ENCODE assay signal across 27 cellular contexts in the genomic region with DNA sequence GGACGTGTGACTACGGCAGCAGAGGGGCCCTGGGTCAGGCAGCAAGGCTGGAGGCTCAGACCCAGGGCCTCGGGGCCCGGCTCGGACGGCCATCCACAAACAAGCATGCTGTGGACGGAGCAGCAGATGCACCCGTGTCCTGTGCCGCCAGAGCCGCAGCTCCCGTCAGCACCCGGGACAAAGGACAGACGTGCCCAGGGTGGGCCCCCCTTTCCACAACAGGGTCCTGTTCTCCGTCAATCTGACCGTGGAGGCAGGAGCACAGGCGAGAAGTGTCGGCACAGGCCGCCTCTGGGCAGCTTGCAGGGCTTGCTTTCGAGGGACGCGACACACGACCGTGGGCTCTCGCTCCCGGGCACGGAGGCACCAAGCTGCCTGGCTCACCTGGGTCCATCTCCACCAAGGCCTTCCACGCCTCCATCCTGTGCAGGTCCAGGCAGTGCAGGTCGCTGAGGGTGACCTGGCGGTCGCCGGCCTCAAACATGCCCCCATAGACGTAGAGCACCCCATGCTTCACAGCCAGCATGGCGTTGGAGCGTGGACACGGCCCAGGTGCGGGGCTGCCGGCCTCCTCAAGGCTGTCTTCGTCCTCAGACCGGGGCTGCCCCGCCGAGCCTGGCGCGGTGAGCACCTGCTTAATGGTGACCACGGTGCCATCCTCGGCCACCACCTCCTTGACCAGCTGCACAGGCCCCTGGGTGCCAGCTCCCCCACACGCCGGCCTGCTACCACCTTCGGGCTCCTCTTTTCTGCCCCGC. TPM values are rescaled to one million over a fixed set of nuclear protein-coding genes. Genes with fewer than 3 reads are reported as not detected.
DNase-seq lines count a peak whose midpoint lies in the region; ATAC-seq, FAIRE-seq and TF ChIP-seq lines count a peak whose summit lies in the region.
"Had no signal": no experiment of that assay in that cellular context is flagged by ENCODE, and none has a peak within 500 bp of the region (broad histone marks: within the 10 kb centered on the region; RNA-seq: fewer than 3 reads in every experiment).

No MANE protein-coding gene starts in this region.

- intact Hi-C loops in HepG2 (cut with micrococcal nuclease; ENCODE audit: unreplicated experiment): no loop called here
- intact Hi-C loops in right lobe of liver (cut with DNase I): no loop called here
- intact Hi-C loops in kidney (cut with DNase I): no loop called here
- intact Hi-C loops in esophagus squamous epithelium (cut with DNase I): no loop called here

- 98% methylated on average over 30 of the region's 49 CpGs for WGBS in HepG2 (ENCODE audit: low lambda C conversion rate)
- no CpG with 5 or more reads among the region's 49 CpGs for WGBS in right lobe of liver (ENCODE audit: insufficient coverage, low coverage, low lambda C conversion rate, missing lambda C conversion rate)
- 96 to 100% methylated on average over 5 to 20 of the region's 49 CpGs for WGBS in esophagus squamous epithelium, 2 donors

- H3K27ac ChIP-seq in HepG2 (ENCODE audit: extremely low read length, insufficient read depth, low read length) (no peak overlapping the region), right lobe of liver (no peak overlapping the region), kidney (ENCODE audit: low read depth in 2 of 2, low read length in 2 of 2) (no peak overlapping the region), esophagus squamous epithelium (no peak overlapping the region)
- H3K27ac ChIP-seq: 22Rv1, A549, C4-2B had no signal

- no peak overlapping the region for H3K9ac ChIP-seq in HepG2 (ENCODE audit: insufficient read depth, low read depth, low read length)
- no peak overlapping the region for H3K9ac ChIP-seq in kidney (ENCODE audit: low read length in 2 of 2)

- BruUV-seq in HepG2 (replicated peaks; lab: Mats Ljungman, UMichigan): no TSS peak

- TF ChIP-seq CTCF in HepG2 (CRISPR knock-in tag; IDR thresholded peaks at IDR 0.05) (no peak), right lobe of liver (IDR thresholded peaks at IDR 0.05) (no peak), kidney (IDR thresholded peaks at IDR 0.05; ENCODE audit: borderline replicate concordance, extremely low read depth, insufficient read depth) (no peak), esophagus squamous epithelium (IDR thresholded peaks at IDR 0.05) (no peak)

- H3K36me3 ChIP-seq in HepG2 (replicated peaks in 1 of 2; ENCODE audit: control insufficient read depth in 1 of 2, insufficient read depth in 2 of 2, low read length in 2 of 2) (peaks cover 40 to 42% of the 10 kb centered on the region in 2 experiments; a peak in 4 of 5 replicates), right lobe of liver (peaks cover 0 to 20% (median under 1%) of the 10 kb centered on the region in 4 donors), kidney (ENCODE audit: control insufficient read depth in 1 of 2, insufficient read depth in 2 of 2, low read length in 2 of 2) (peaks cover 6 to 15% of the 10 kb centered on the region in 2 donors), esophagus squamous epithelium (peaks cover 28 to 90% (median 33%) of the 10 kb centered on the region in 3 donors)

- H4K20me1 ChIP-seq in HepG2 (ENCODE audit: insufficient read depth, low read length): peaks cover 20% of the 10 kb centered on the region

- TF ChIP-seq POLR2A in HepG2 (IDR thresholded peaks at IDR 0.05; ENCODE audit: insufficient read depth in 1 of 2, low read depth in 2 of 2, low read length in 2 of 2) (no peak), right lobe of liver (IDR thresholded peaks at IDR 0.05) (no peak), esophagus squamous epithelium (IDR thresholded peaks at IDR 0.05) (no peak)

- DNase-seq in HepG2 (ENCODE audit: low spot score) (no peak), right lobe of liver (no peak), SK-N-DZ (ENCODE audit: low spot score) (peak; percentile 40), kidney (peak; percentile 74), urothelium cell line (ENCODE audit: low spot score) (no peak), esophagus squamous epithelium (lab: John Stamatoyannopoulos, UW) (no peak), inferior parietal cortex (ENCODE audit: extremely low spot score) (no peak), 8988T (no peak)
- DNase-seq: ACHN; AML-193; BE2C; Caco-2; CD4-positive, CD25-positive, alpha-beta regulatory T cell; CD8-positive, alpha-beta T cell; DMS 273 treated with DMSO at 0.1 percent for 48 hours; DMS79; EL; GDM1; HCEC 1CT had no signal

- in situ Hi-C loops in HepG2 (cut with HindIII; ENCODE audit: extremely low pct_ligation_motif_present, low pct_unique_long_range_greater_than_20kb): no loop called here

- CTCF ChIA-PET in HepG2 (lab: Yijun Ruan, JAX; ENCODE audit: low intra/inter-chr PET ratio, low total read pairs): no interaction called here

- FAIRE-seq in HepG2 (lab: Jason Lieb, UNC): no peak
- FAIRE-seq in kidney (lab: Jason Lieb, UNC): no peak
- FAIRE-seq in urothelium cell line (lab: Jason Lieb, UNC): peak; percentile 32
- FAIRE-seq: A549, D721Med, GM12878, GM19239, H54 had no signal

- H3K27me3 ChIP-seq in HepG2 (ENCODE audit: control insufficient read depth in 1 of 2, insufficient read depth in 2 of 2, low read length in 2 of 2) (no peaks in the 10 kb centered on the region), right lobe of liver (no peaks in the 10 kb centered on the region), esophagus squamous epithelium (no peaks in the 10 kb centered on the region)
- H3K27me3 ChIP-seq: BE2C had no signal

- TF ChIP-seq RAD21 in HepG2 (CRISPR knock-in tag; IDR thresholded peaks at IDR 0.05): no peak

- H3K4me3 ChIP-seq in HepG2 (replicated peaks in 1 of 3; ENCODE audit: insufficient read depth in 1 of 3, low read depth in 2 of 3, low read length in 3 of 3): no peak overlapping the region
- no peak overlapping the region for H3K4me3 ChIP-seq in right lobe of liver
- no peak overlapping the region for H3K4me3 ChIP-seq in kidney (ENCODE audit: low read length in 2 of 2)
- H3K4me3 ChIP-seq in esophagus squamous epithelium: no peak overlapping the region
- H3K4me3 ChIP-seq: A549, GM12878, GM23338 had no signal

- H3K9me3 ChIP-seq in HepG2 (ENCODE audit: low read length) (no peaks in the 10 kb centered on the region), right lobe of liver (no peaks in the 10 kb centered on the region), kidney (ENCODE audit: control insufficient read depth in 1 of 2, low read length in 2 of 2) (no peaks in the 10 kb centered on the region), esophagus squamous epithelium (no peaks in the 10 kb centered on the region)
- H3K9me3 ChIP-seq: A549, BE2C, Caco-2 had no signal

- no peak overlapping the region for H2AFZ ChIP-seq in HepG2 (ENCODE audit: low read length)
- H2AFZ ChIP-seq: GM23338 had no signal

- POLR2A ChIA-PET in HepG2 (lab: Yijun Ruan, JAX): no interaction called here

- TF ChIP-seq EP300 in HepG2 (IDR thresholded peaks at IDR 0.05; ENCODE audit: low read depth in 2 of 2, low read length in 2 of 2) (no peak), HepG2 (CRISPR knock-in tag; IDR thresholded peaks at IDR 0.05; ENCODE audit: borderline replicate concordance) (no peak)

- ATAC-seq in HepG2 (no peak), right lobe of liver (no peak)
- ATAC-seq: A549; CD8-positive, alpha-beta T cell; GM12878; GM23338 had no signal

- H3K79me2 ChIP-seq in HepG2 (ENCODE audit: insufficient read depth, low read length): no peaks in the 10 kb centered on the region

- no peak overlapping the region for H3K4me2 ChIP-seq in HepG2 (ENCODE audit: low read depth, low read length)
- H3K4me2 ChIP-seq: A549, GM23338 had no signal

- H3K4me1 ChIP-seq in HepG2 (ENCODE audit: insufficient read depth, low read length) (peaks cover 20% of the 10 kb centered on the region), right lobe of liver (no peaks in the 10 kb centered on the region), kidney (ENCODE audit: control insufficient read depth in 1 of 2, insufficient read depth in 1 of 2, low read depth in 1 of 2, low read length in 2 of 2) (no peaks in the 10 kb centered on the region), esophagus squamous epithelium (no peaks in the 10 kb centered on the region)
- H3K4me1 ChIP-seq: A549, BE2C, Caco-2 had no signal

TF ChIP-seq in HepG2, 621 proteins besides CTCF, POLR2A, EP300 and RAD21:
- TF ChIP-seq AGO2 (optimal IDR thresholded peaks at IDR 0.05; ENCODE audit: low read depth, low read length) (peak; percentile 52), THYN1 (CRISPR knock-in tag; IDR thresholded peaks at IDR 0.05; ENCODE audit: borderline replicate concordance, low read depth) (no peak)

RNA-seq across cellular contexts. Expression of gene KLHDC4, which starts 56.7 kb away (rescaled TPM):
- total RNA-seq in HepG2 (2016; rRNA removed; fragmentation: Illumina TruSeq; extraction: Trizol) (26.7 and 31.8 TPM in 2 replicates), right lobe of liver (10 to 100 TPM; 11.6 to 22.7 (median 14.4) TPM), kidney (42.2 TPM), esophagus squamous epithelium (10 to 100 TPM; 16.2 to 29.4 (median 21.5) TPM)
- 19.6 and 21.0 TPM in 2 replicates for total RNA-seq in HepG2 (2016; cell fraction: cytosol; rRNA removed; fragmentation: Illumina TruSeq; extraction: Trizol; ENCODE audit: low read depth)
- total RNA-seq in HepG2 (2016; cell fraction: insoluble cytoplasmic fraction; rRNA removed; fragmentation: Illumina TruSeq; extraction: Trizol): 27.2 and 34.0 TPM in 2 replicates
- 12.7 and 13.0 TPM in 2 replicates for total RNA-seq in HepG2 (2016; cell fraction: membrane; rRNA removed; fragmentation: Illumina TruSeq; extraction: Trizol)
- 35.2 and 38.5 TPM in 2 replicates for total RNA-seq in HepG2 (2016; cell fraction: nucleus; rRNA removed; fragmentation: Illumina TruSeq; extraction: Trizol)
- polyA plus RNA-seq in HepG2 (2011; rRNA removed) (18.7 and 22.7 TPM in 2 replicates), kidney (ENCODE audit: insufficient read depth, low read depth, low replicate concordance) (25.0 TPM)
- polyA plus RNA-seq in HepG2 (2011; cell fraction: cytosol; rRNA removed): 8.9 and 14.1 TPM in 2 replicates
- 122 TPM in 2 replicates for polyA plus RNA-seq in HepG2 (2011; cell fraction: nucleus; rRNA removed)
- 24.2 and 33.3 TPM in 2 replicates for polyA plus RNA-seq in HepG2 (2012)
- 3.6 TPM in 2 replicates for polyA plus RNA-seq in HepG2 (2016; cell fraction: cytosol; fragmentation: Illumina TruSeq; extraction: Trizol; ENCODE audit: low read depth)
- 25.4 and 27.5 TPM in 2 replicates for polyA plus RNA-seq in HepG2 (2016; cell fraction: insoluble cytoplasmic fraction; fragmentation: Illumina TruSeq; extraction: Trizol; ENCODE audit: low read depth)
- polyA plus RNA-seq in HepG2 (2016; cell fraction: membrane; fragmentation: Illumina TruSeq; extraction: Trizol; ENCODE audit: low read depth): 6.5 and 8.9 TPM in 2 replicates
- 82.6 and 96.2 TPM in 2 replicates for polyA plus RNA-seq in HepG2 (2016; cell fraction: nucleus; fragmentation: Illumina TruSeq; extraction: Trizol; ENCODE audit: insufficient read depth, low read depth)
- polyA minus RNA-seq in HepG2 (2011; rRNA and poly(A)+ RNA removed; ENCODE audit: low replicate concordance): 24.4 and 42.1 TPM in 2 replicates
- polyA minus RNA-seq in HepG2 (2011; cell fraction: cytosol; rRNA and poly(A)+ RNA removed): 8.9 and 11.7 TPM in 2 replicates
- 42.6 and 46.6 TPM in 2 replicates for polyA minus RNA-seq in HepG2 (2011; cell fraction: nucleus; rRNA and poly(A)+ RNA removed)
- polyA plus RNA-seq in SK-N-DZ (2014; cell fraction: cytosol; rRNA removed): 35.1 and 37.8 TPM in 2 replicates
- 67.0 and 92.0 TPM in 2 replicates for polyA plus RNA-seq in SK-N-DZ (2014; cell fraction: nucleus; rRNA removed)

Comparison
In these comparisons a context has a peak if more than half of its experiments do, and no peak if none do; other contexts are left out.
1. DNase-seq: peak in SK-N-DZ (single experiment) and kidney (single experiment); none in HepG2 (single experiment), right lobe of liver (0 of 3), urothelium cell line (single experiment), esophagus squamous epithelium (single experiment), inferior parietal cortex (single experiment) and 8988T (single experiment).